Comparison of ENCODE assay signal across 11 cellular contexts in the genomic region with DNA sequence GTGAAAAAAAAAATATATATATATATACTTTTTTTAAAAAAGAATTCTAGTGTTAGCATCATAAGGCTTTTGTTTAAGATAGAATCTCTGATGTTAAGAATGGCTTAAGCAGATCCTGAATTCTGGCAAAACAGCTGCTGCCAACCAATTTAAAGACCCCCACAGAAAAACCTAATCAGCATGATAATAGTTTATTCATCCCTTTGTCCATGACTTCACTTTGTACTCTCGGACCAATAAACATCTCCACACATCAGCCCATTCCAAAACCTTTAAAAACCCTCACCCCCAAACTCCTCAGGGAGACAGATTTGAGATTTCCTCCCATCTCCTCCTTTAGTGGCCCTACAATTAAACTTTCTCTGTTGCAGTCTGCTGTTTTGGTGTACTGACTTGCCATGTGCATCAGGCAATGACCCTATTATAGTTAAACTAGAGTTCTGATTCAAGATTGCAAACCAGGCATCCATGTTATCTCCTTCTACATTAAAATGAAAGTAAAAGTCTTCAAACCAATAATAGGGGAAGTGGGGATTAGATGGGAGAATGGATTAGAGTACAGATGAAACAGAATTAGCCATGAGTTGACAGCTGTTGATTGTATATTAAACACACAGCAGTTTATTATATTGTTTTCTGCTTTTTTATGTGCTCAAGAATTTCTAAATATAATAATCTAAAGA. TPM values are rescaled to one million over a fixed set of nuclear protein-coding genes. Genes with fewer than 3 reads are reported as not detected.
DNase-seq lines count a peak whose midpoint lies in the region; ATAC-seq and TF ChIP-seq lines count a peak whose summit lies in the region.
"Had no signal": no experiment of that assay in that cellular context is flagged by ENCODE, and none has a peak within 500 bp of the region (broad histone marks: within the 10 kb centered on the region; RNA-seq: fewer than 3 reads in every experiment).

No MANE protein-coding gene starts in this region.

- CTCF ChIA-PET in CD4-positive, alpha-beta memory T cell (lab: Charles Lee; ENCODE audit: partially characterized antibody), result interaction anchor here (1.4 to 1.7 kb wide), 3 partner anchors 9 to 696 kb away, joined by 3 to 6 read pairs (median 5); partner anchors contain the start of genes LRIG2, PHTF1 and RSBN1
- CTCF ChIA-PET in HEK293 (lab: Yijun Ruan, JAX), result no interaction called here
- CTCF ChIA-PET in WTC11 (lab: Charles Lee), result interaction anchor here (0.7 to 0.9 kb wide), 2 partner anchors 9 to 11 kb away, joined by 3 to 4 read pairs; no protein-coding TSS in a partner anchor

- no peaks in the 10 kb centered on the region for H3K9me3 ChIP-seq in CD4-positive, alpha-beta memory T cell (ENCODE audit: control insufficient read depth in 1 of 2, low read length in 2 of 2)
- no peaks in the 10 kb centered on the region for H3K9me3 ChIP-seq in HEK293 (ENCODE audit: control insufficient read depth, insufficient read depth, low read depth, low read length)
- H3K9me3 ChIP-seq: gastrocnemius medialis had no signal

- no peak for TF ChIP-seq CTCF in HEK293 (tag by site-specific recombination; IDR thresholded peaks at IDR 0.05)
- no peak for TF ChIP-seq CTCF in WTC11 (IDR thresholded peaks at IDR 0.05)

- POLR2A ChIA-PET in CD4-positive, alpha-beta memory T cell (lab: Charles Lee; ENCODE audit: partially characterized antibody), result interaction anchor here (0.8 to 2.5 kb wide), 4 partner anchors 9 to 42 kb away, joined by 3 to 14 read pairs (median 4); partner anchors contain the start of gene PHTF1
- POLR2A ChIA-PET in HEK293 (lab: Yijun Ruan, JAX), result interaction anchor here (1.8 kb wide), 1 partner anchor 9 kb away, joined by 9 read pairs; the partner anchor contains the start of gene PHTF1
- POLR2A ChIA-PET in WTC11 (lab: Charles Lee), result no interaction called here

- H3K9me3 Mint-ChIP-seq in CD4-positive, alpha-beta memory T cell, result no peaks in the 10 kb centered on the region
- no peaks in the 10 kb centered on the region for H3K9me3 Mint-ChIP-seq in WTC11
- no peaks in the 10 kb centered on the region for H3K9me3 Mint-ChIP-seq in immature natural killer cell
- H3K9me3 Mint-ChIP-seq: naive B cell had no signal

- peak; percentile 43 for ATAC-seq in WTC11
- ATAC-seq in HG02981 (IDR thresholded peaks at IDR 0.05; ENCODE audit: unreplicated experiment), result no peak
- no peak for ATAC-seq in GM21423 (IDR thresholded peaks at IDR 0.05; ENCODE audit: unreplicated experiment)
- ATAC-seq: gastrocnemius medialis had no signal

- intact Hi-C loops in CD4-positive, alpha-beta memory T cell (cut with micrococcal nuclease), result no loop called here

- peaks cover 33% of the 10 kb centered on the region for H3K36me3 ChIP-seq in CD4-positive, alpha-beta memory T cell (ENCODE audit: insufficient read depth, low read length)
- peaks cover 0 to 38% of the 10 kb centered on the region in 2 experiments; a peak in 2 of 3 replicates for H3K36me3 ChIP-seq in HEK293 (ENCODE audit: control insufficient read depth in 2 of 2, insufficient read depth in 1 of 2, low read length in 2 of 2)

- DNase-seq in CD4-positive, alpha-beta memory T cell, result no peak
- DNase-seq in WTC11 (ENCODE audit: low spot score), result no peak
- DNase-seq in immature natural killer cell, result no peak
- no peak for DNase-seq in cortex of kidney (lab: John Stamatoyannopoulos, UW)
- DNase-seq: gastrocnemius medialis, naive B cell, NCI-H1417 treated with DMSO at 0.1 percent for 48 hours, NCI-H510A had no signal

- H3K4me3 Mint-ChIP-seq in CD4-positive, alpha-beta memory T cell, result peak overlapping the region in 5 of 8 donors; percentile 12 to 45 (median 18)
- H3K4me3 Mint-ChIP-seq in WTC11 (peak overlapping the region; percentile 2; the same call in 1 of the 2 replicates), immature natural killer cell (no peak overlapping the region)

- H3K36me3 Mint-ChIP-seq in CD4-positive, alpha-beta memory T cell, result peaks cover 46 to 63% of the 10 kb centered on the region in 2 donors
- H3K36me3 Mint-ChIP-seq in WTC11 (peaks cover 29% of the 10 kb centered on the region), immature natural killer cell (peaks cover 11 to 31% (median 27%) of the 10 kb centered on the region in 3 donors)

- no peaks in the 10 kb centered on the region for H3K27me3 Mint-ChIP-seq in CD4-positive, alpha-beta memory T cell
- no peaks in the 10 kb centered on the region for H3K27me3 Mint-ChIP-seq in WTC11 (ENCODE audit: low read depth)
- H3K27me3 Mint-ChIP-seq in immature natural killer cell (ENCODE audit: low read depth in 3 of 3), result peaks cover 0 to 1% (median 0%) of the 10 kb centered on the region in 3 donors
- H3K27me3 Mint-ChIP-seq: naive B cell had no signal

- peak overlapping the region; percentile 8 to 93 (median 77) for H3K27ac Mint-ChIP-seq in CD4-positive, alpha-beta memory T cell
- H3K27ac Mint-ChIP-seq in WTC11 (peak overlapping the region; percentile 14), immature natural killer cell (peak overlapping the region in 4 of 6 donors; percentile 4 to 15 (median 10))

- no peak overlapping the region for H3K4me3 ChIP-seq in CD4-positive, alpha-beta memory T cell (ENCODE audit: low read length in 2 of 2)
- H3K4me3 ChIP-seq in HEK293 (ENCODE audit: low read depth, low read length), result no peak overlapping the region
- H3K4me3 ChIP-seq: gastrocnemius medialis had no signal

- H3K27me3 ChIP-seq in CD4-positive, alpha-beta memory T cell (ENCODE audit: insufficient read depth, low read length), result no peaks in the 10 kb centered on the region
- H3K27me3 ChIP-seq: gastrocnemius medialis had no signal

- no peak overlapping the region for H3K27ac ChIP-seq in CD4-positive, alpha-beta memory T cell (ENCODE audit: low read depth, low read length)
- no peak overlapping the region for H3K27ac ChIP-seq in HEK293 (ENCODE audit: extremely low read depth, low read depth, low read length)
- H3K27ac ChIP-seq: gastrocnemius medialis had no signal

- H3K4me1 Mint-ChIP-seq in CD4-positive, alpha-beta memory T cell, result peaks cover 31 to 50% (median 43%) of the 10 kb centered on the region in 4 donors
- H3K4me1 Mint-ChIP-seq in WTC11 (peaks cover 51% of the 10 kb centered on the region), immature natural killer cell (peaks cover 9 to 30% of the 10 kb centered on the region in 2 donors)

- H3K4me1 ChIP-seq in CD4-positive, alpha-beta memory T cell (ENCODE audit: insufficient read depth, low read length), result peaks cover 15% of the 10 kb centered on the region
- H3K4me1 ChIP-seq in HEK293 (ENCODE audit: control insufficient read depth, insufficient read depth, low read length), result no peaks in the 10 kb centered on the region

TF ChIP-seq in HEK293, 187 proteins besides CTCF, POLR2A, EP300 and RAD21:
- TF ChIP-seq MZF1 (tag by site-specific recombination; IDR thresholded peaks at IDR 0.05; ENCODE audit: borderline replicate concordance) (peak; percentile 46; the same call in 1 of the 2 replicates), YY2 (tag by site-specific recombination; IDR thresholded peaks at IDR 0.05) (no peak)

TF ChIP-seq in WTC11, 78 proteins besides CTCF, POLR2A, EP300 and RAD21 (continues in another document):
- no peak for TF ChIP-seq OVOL2 (CRISPR knock-in tag; IDR thresholded peaks at IDR 0.05; ENCODE audit: borderline replicate concordance)
- TF ChIP-seq TEAD4 (CRISPR knock-in tag; IDR thresholded peaks at IDR 0.05), result no peak
- no peak for TF ChIP-seq EMX1 (CRISPR knock-in tag; IDR thresholded peaks at IDR 0.05)
- no peak for TF ChIP-seq NR3C1 (CRISPR knock-in tag; conservative IDR thresholded peaks at IDR 0.05; ENCODE audit: low read depth)
- TF ChIP-seq, protein P1, sequence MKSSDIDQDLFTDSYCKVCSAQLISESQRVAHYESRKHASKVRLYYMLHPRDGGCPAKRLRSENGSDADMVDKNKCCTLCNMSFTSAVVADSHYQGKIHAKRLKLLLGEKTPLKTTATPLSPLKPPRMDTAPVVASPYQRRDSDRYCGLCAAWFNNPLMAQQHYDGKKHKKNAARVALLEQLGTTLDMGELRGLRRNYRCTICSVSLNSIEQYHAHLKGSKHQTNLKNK (CRISPR knock-in tag; IDR thresholded peaks at IDR 0.05), result no peak
- no peak for TF ChIP-seq MXD4 (CRISPR knock-in tag; IDR thresholded peaks at IDR 0.05; ENCODE audit: borderline replicate concordance)
- TF ChIP-seq ELF4 (CRISPR knock-in tag; IDR thresholded peaks at IDR 0.05; ENCODE audit: low read depth), result no peak
- TF ChIP-seq ATF6 (CRISPR knock-in tag; IDR thresholded peaks at IDR 0.05), result no peak
- TF ChIP-seq FOXK1 (CRISPR knock-in tag; IDR thresholded peaks at IDR 0.05), result no peak
- no peak for TF ChIP-seq ZNF219 (CRISPR knock-in tag; IDR thresholded peaks at IDR 0.05; ENCODE audit: borderline replicate concordance)
- TF ChIP-seq ZNF121 (CRISPR knock-in tag; IDR thresholded peaks at IDR 0.05), result no peak
- TF ChIP-seq IRF2 (CRISPR knock-in tag; IDR thresholded peaks at IDR 0.05; ENCODE audit: borderline replicate concordance, low read depth), result no peak
- TF ChIP-seq GTF2I (CRISPR knock-in tag; conservative IDR thresholded peaks at IDR 0.05), result no peak

RNA-seq across cellular contexts. Expression of gene PHTF1, which starts 9.8 kb away (rescaled TPM):
- total RNA-seq in CD4-positive, alpha-beta memory T cell, result 1 to 10 TPM; 8.7 to 9.8 TPM
- polyA plus RNA-seq in CD4-positive, alpha-beta memory T cell, result 1 to 10 TPM; 7.2 to 9.5 TPM
- total RNA-seq in WTC11 (2021), result 23.9 to 28.7 TPM (median 25.2 TPM) in 3 replicates
- 10 to 100 TPM; 18.5 to 37.6 (median 28.1) TPM for polyA plus RNA-seq in immature natural killer cell

RNA-seq across cellular contexts. Expression of gene RSBN1, which starts 43.2 kb away (rescaled TPM):
- total RNA-seq in CD4-positive, alpha-beta memory T cell, result 10 to 100 TPM; 58.7 to 60.2 TPM
- 10 to 100 TPM; 41.1 to 52.0 TPM for polyA plus RNA-seq in CD4-positive, alpha-beta memory T cell
- total RNA-seq in WTC11 (2021), result 15.5 to 19.3 TPM (median 19.1 TPM) in 3 replicates
- 10 to 100 TPM; 26.4 to 30.6 (median 30.2) TPM for polyA plus RNA-seq in immature natural killer cell

Comparison
In these comparisons a context has a peak if more than half of its experiments do, and no peak if none do; other contexts are left out.
1. H3K27ac Mint-ChIP-seq: peak in every context shown above with its lines; median percentile 77 in CD4-positive, alpha-beta memory T cell; 14 in WTC11; 10 in immature natural killer cell.
2. H3K4me3 Mint-ChIP-seq: peak in CD4-positive, alpha-beta memory T cell (5 of 8) and WTC11 (single experiment); none in immature natural killer cell (0 of 5).